In genomic region chr20:50958733-50959542, GRCh38 we compare ENCODE assay signal across 8 cellular contexts. TPM values are rescaled to one million over a fixed set of nuclear protein-coding genes. Genes with fewer than 3 reads are reported as not detected.
DNase-seq lines count a peak whose midpoint lies in the region; ATAC-seq, FAIRE-seq and TF ChIP-seq lines count a peak whose summit lies in the region.

Gene MOCS3 (plus strand): TSS chr20:50958818. CDS start chr20:50958843, 25 bp downstream.

- H3K4me3 ChIP-seq in kidney (ENCODE audit: low read length in 2 of 2) = peak within 1 kb of the TSS; percentile 99

- peaks cover 12 to 18% of the 10 kb centered on the region in 2 donors for H3K4me1 ChIP-seq in kidney (ENCODE audit: control insufficient read depth in 1 of 2, insufficient read depth in 1 of 2, low read depth in 1 of 2, low read length in 2 of 2)

- peak within 1 kb of the TSS; percentile 88 to 98 for H3K9ac ChIP-seq in kidney (ENCODE audit: low read length in 2 of 2)

- no peak for TF ChIP-seq CTCF in kidney (IDR thresholded peaks at IDR 0.05; ENCODE audit: borderline replicate concordance, extremely low read depth, insufficient read depth)

- peak within 1 kb of the TSS; percentile 89 to 95 for H3K27ac ChIP-seq in kidney (ENCODE audit: low read depth in 2 of 2, low read length in 2 of 2)

- intact Hi-C loops in kidney (cut with DNase I) = no loop called here

- peak; percentile 83 for ATAC-seq in HG02610 (IDR thresholded peaks at IDR 0.05; ENCODE audit: unreplicated experiment)

- DNase-seq in NCI-H1694 (lab: John Stamatoyannopoulos, UW) (peak; percentile 86), NCI-H1694 treated with DMSO at 0.1 percent for 48 hours (lab: John Stamatoyannopoulos, UW) (no peak), NCI-H187 (lab: John Stamatoyannopoulos, UW) (peak; percentile 76 to 97), cerebellar cortex (ENCODE audit: low spot score) (peak; percentile 95), kidney (peak; percentile 90)
- peak; percentile 75 for DNase-seq in activated CD4-positive, CD25-positive, alpha-beta regulatory T cell treated with anti-CD3 and anti-CD28 coated beads, Interleukin-2, amount 50 U/mL, for 72 hours
- peak; percentile 81 for DNase-seq in stimulated activated CD4-positive, alpha-beta T cell treated with anti-CD3 and anti-CD28 coated beads, Interleukin-15, amount 100 ng/mL, for 24 hours

- FAIRE-seq in kidney (lab: Jason Lieb, UNC) = no peak

- H3K9me3 ChIP-seq in kidney (ENCODE audit: control insufficient read depth in 1 of 2, low read length in 2 of 2) = no peaks in the 10 kb centered on the region

- peaks cover 7% of the 10 kb centered on the region in 2 donors for H3K36me3 ChIP-seq in kidney (ENCODE audit: control insufficient read depth in 1 of 2, insufficient read depth in 2 of 2, low read length in 2 of 2)

RNA-seq across cellular contexts. Expression of gene MOCS3, which starts in this region (rescaled TPM):
- total RNA-seq in kidney = 5.1 TPM
- polyA plus RNA-seq in kidney (ENCODE audit: insufficient read depth, low read depth, low replicate concordance) = 1.9 TPM
